Comparison of ENCODE assay signal across 1 cellular context in the genomic region with DNA sequence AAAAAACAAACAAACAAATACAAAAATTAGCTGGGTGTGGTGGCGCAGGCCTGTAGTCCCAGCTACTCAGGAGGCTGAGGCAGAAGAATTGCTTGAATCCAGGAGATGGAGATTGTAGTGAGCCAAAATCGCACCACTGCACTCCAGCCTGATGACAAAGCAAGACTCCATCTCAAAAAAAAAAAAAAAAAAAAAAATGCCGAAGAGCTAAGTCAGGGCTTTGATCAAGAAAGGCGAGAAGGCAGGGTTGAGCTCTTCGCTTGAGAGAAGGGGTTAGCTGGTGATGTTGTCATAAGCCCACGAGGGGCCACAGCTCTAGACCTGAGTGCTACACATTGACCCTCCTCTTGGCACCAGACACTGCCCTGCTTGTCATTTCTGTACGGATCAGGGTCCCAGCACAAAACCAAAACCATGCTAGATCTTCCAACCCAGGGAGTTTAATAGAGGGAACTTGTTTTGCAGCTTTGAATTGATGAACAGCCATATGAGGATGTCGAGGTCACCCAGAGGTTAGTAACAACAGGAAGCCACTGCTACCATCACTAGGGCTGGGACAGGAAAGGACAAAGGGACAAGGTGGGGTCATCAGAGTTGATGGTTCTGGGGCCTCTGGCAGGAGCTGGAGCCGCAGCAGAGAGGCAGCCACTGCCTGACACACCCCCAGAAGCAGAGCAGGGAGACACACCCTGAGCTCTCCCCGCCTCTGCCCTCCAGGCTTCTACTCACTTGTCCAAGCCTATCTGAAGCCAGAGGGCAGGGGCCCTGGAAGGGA.
TF ChIP-seq lines count a peak whose summit lies in the region.

No MANE protein-coding gene starts in this region.

TF ChIP-seq in endothelial cell of umbilical vein, 7 proteins besides CTCF, POLR2A, EP300 and RAD21:
- TF ChIP-seq EZH2 (IDR thresholded peaks at IDR 0.05; ENCODE audit: borderline replicate concordance, low read depth, low read length, severe bottlenecking) (no peak), GATA2 (IDR thresholded peaks at IDR 0.05; ENCODE audit: insufficient read depth, insufficient read length, low read depth, low read length) (no peak), POLR2AphosphoS5 (IDR thresholded peaks at IDR 0.05; ENCODE audit: insufficient read depth, low read depth, low read length) (no peak), MAX (IDR thresholded peaks at IDR 0.05; ENCODE audit: insufficient read depth, insufficient read length) (no peak), FOS (IDR thresholded peaks at IDR 0.05; ENCODE audit: borderline replicate concordance, insufficient read depth, low read length) (no peak), MYC (IDR thresholded peaks at IDR 0.05; ENCODE audit: low read depth, low read length) (no peak), JUN (IDR thresholded peaks at IDR 0.05; ENCODE audit: borderline replicate concordance, insufficient read depth, insufficient read length, low read depth) (no peak)
TF ChIP-seq in endothelial cell of umbilical vein: peak in this region for 0.
